2 cellular contexts compared by ENCODE assay signal in genomic region chr4:10016169-10016568, GRCh38.
TF ChIP-seq lines count a peak whose summit lies in the region.

No MANE protein-coding gene starts in this region.

TF ChIP-seq in HepG2, 621 proteins besides CTCF, POLR2A, EP300 and RAD21:
- no peak for TF ChIP-seq ZFP90 (CRISPR knock-in tag; IDR thresholded peaks at IDR 0.05; ENCODE audit: borderline replicate concordance)
- no peak for TF ChIP-seq ZNF256 (CRISPR knock-in tag; conservative IDR thresholded peaks at IDR 0.05)
- 0 out of 2 replicates have a peak, but pooled peaks have one; percentile 34 for TF ChIP-seq RBFOX2 (IDR thresholded peaks at IDR 0.05; ENCODE audit: low read depth, low read length)
- TF ChIP-seq ZNF749 (CRISPR knock-in tag; IDR thresholded peaks at IDR 0.05; ENCODE audit: borderline replicate concordance) = no peak
- TF ChIP-seq, protein P1, sequence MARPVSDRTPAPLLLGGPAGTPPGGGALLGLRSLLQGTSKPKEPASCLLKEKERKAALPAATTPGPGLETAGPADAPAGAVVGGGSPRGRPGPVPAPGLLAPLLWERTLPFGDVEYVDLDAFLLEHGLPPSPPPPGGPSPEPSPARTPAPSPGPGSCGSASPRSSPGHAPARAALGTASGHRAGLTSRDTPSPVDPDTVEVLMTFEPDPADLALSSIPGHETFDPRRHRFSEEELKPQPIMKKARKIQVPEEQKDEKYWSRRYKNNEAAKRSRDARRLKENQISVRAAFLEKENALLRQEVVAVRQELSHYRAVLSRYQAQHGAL (CRISPR knock-in tag; IDR thresholded peaks at IDR 0.05; ENCODE audit: not compliant biosample characterization) = no peak
- peak; percentile 83 for TF ChIP-seq ZMYM3 (CRISPR knock-in tag; IDR thresholded peaks at IDR 0.05)
- TF ChIP-seq KDM1A (CRISPR knock-in tag; IDR thresholded peaks at IDR 0.05) = 0 out of 2 replicates have a peak, but pooled peaks have one; percentile 38
- no peak for TF ChIP-seq SP1 (IDR thresholded peaks at IDR 0.05)
- TF ChIP-seq SP1 (CRISPR knock-in tag; IDR thresholded peaks at IDR 0.05) = no peak
- TF ChIP-seq IRF1 (CRISPR knock-in tag; IDR thresholded peaks at IDR 0.05; ENCODE audit: low read depth) = no peak
- TF ChIP-seq ZNF780A (CRISPR knock-in tag; IDR thresholded peaks at IDR 0.05) = no peak
- TF ChIP-seq, protein P2, sequence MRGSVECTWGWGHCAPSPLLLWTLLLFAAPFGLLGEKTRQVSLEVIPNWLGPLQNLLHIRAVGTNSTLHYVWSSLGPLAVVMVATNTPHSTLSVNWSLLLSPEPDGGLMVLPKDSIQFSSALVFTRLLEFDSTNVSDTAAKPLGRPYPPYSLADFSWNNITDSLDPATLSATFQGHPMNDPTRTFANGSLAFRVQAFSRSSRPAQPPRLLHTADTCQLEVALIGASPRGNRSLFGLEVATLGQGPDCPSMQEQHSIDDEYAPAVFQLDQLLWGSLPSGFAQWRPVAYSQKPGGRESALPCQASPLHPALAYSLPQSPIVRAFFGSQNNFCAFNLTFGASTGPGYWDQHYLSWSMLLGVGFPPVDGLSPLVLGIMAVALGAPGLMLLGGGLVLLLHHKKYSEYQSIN (CRISPR knock-in tag; IDR thresholded peaks at IDR 0.05; ENCODE audit: borderline replicate concordance) = no peak
- TF ChIP-seq ZNF629 (CRISPR knock-in tag; conservative IDR thresholded peaks at IDR 0.05) = peak; percentile 95
- TF ChIP-seq, protein P3, sequence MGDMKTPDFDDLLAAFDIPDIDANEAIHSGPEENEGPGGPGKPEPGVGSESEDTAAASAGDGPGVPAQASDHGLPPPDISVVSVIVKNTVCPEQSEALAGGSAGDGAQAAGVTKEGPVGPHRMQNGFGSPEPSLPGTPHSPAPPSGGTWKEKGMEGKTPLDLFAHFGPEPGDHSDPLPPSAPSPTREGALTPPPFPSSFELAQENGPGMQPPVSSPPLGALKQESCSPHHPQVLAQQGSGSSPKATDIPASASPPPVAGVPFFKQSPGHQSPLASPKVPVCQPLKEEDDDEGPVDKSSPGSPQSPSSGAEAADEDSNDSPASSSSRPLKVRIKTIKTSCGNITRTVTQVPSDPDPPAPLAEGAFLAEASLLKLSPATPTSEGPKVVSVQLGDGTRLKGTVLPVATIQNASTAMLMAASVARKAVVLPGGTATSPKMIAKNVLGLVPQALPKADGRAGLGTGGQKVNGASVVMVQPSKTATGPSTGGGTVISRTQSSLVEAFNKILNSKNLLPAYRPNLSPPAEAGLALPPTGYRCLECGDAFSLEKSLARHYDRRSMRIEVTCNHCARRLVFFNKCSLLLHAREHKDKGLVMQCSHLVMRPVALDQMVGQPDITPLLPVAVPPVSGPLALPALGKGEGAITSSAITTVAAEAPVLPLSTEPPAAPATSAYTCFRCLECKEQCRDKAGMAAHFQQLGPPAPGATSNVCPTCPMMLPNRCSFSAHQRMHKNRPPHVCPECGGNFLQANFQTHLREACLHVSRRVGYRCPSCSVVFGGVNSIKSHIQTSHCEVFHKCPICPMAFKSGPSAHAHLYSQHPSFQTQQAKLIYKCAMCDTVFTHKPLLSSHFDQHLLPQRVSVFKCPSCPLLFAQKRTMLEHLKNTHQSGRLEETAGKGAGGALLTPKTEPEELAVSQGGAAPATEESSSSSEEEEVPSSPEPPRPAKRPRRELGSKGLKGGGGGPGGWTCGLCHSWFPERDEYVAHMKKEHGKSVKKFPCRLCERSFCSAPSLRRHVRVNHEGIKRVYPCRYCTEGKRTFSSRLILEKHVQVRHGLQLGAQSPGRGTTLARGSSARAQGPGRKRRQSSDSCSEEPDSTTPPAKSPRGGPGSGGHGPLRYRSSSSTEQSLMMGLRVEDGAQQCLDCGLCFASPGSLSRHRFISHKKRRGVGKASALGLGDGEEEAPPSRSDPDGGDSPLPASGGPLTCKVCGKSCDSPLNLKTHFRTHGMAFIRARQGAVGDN (CRISPR knock-in tag; IDR thresholded peaks at IDR 0.05) = 0 out of 2 replicates have a peak, but pooled peaks have one; percentile 1

TF ChIP-seq in K562, 482 proteins besides CTCF, POLR2A, EP300 and RAD21:
- TF ChIP-seq RBM15 (IDR thresholded peaks at IDR 0.05; ENCODE audit: insufficient read depth, low read length) (no peak), MAFG (tag; conservative IDR thresholded peaks at IDR 0.05) (no peak), KAT2B (IDR thresholded peaks at IDR 0.05; ENCODE audit: low read depth, low read length) (no peak), ZFP91 (CRISPR knock-in tag; IDR thresholded peaks at IDR 0.05) (no peak), CHAMP1 (IDR thresholded peaks at IDR 0.05) (no peak), SMAD4 (CRISPR knock-in tag; conservative IDR thresholded peaks at IDR 0.05) (no peak), KDM1A (IDR thresholded peaks at IDR 0.05) (peak in 1 of 2 experiments; percentile 40; a peak in 1 of 4 replicates), ZNF644 (tag; IDR thresholded peaks at IDR 0.05; ENCODE audit: low read depth) (no peak), JUNB (CRISPR knock-in tag; conservative IDR thresholded peaks at IDR 0.05) (no peak), EZH2 (IDR thresholded peaks at IDR 0.05; ENCODE audit: borderline replicate concordance, low read depth, low read length) (no peak), RBM34 (IDR thresholded peaks at IDR 0.05; ENCODE audit: borderline replicate concordance, insufficient read depth, low read length) (no peak), RBM25 (IDR thresholded peaks at IDR 0.05; ENCODE audit: low read depth, low read length, severe bottlenecking) (peak; percentile 86), ZNF3 (CRISPR knock-in tag; IDR thresholded peaks at IDR 0.05) (no peak), JUND (IDR thresholded peaks at IDR 0.05; ENCODE audit: borderline replicate concordance, low read depth, low read length) (no peak), JUND (tag; IDR thresholded peaks at IDR 0.05; ENCODE audit: borderline replicate concordance, low read depth, low read length) (no peak)
- TF ChIP-seq, protein P4, sequence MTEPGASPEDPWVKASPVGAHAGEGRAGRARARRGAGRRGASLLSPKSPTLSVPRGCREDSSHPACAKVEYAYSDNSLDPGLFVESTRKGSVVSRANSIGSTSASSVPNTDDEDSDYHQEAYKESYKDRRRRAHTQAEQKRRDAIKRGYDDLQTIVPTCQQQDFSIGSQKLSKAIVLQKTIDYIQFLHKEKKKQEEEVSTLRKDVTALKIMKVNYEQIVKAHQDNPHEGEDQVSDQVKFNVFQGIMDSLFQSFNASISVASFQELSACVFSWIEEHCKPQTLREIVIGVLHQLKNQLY (CRISPR knock-in tag; conservative IDR thresholded peaks at IDR 0.05) = no peak
- TF ChIP-seq, protein P5, sequence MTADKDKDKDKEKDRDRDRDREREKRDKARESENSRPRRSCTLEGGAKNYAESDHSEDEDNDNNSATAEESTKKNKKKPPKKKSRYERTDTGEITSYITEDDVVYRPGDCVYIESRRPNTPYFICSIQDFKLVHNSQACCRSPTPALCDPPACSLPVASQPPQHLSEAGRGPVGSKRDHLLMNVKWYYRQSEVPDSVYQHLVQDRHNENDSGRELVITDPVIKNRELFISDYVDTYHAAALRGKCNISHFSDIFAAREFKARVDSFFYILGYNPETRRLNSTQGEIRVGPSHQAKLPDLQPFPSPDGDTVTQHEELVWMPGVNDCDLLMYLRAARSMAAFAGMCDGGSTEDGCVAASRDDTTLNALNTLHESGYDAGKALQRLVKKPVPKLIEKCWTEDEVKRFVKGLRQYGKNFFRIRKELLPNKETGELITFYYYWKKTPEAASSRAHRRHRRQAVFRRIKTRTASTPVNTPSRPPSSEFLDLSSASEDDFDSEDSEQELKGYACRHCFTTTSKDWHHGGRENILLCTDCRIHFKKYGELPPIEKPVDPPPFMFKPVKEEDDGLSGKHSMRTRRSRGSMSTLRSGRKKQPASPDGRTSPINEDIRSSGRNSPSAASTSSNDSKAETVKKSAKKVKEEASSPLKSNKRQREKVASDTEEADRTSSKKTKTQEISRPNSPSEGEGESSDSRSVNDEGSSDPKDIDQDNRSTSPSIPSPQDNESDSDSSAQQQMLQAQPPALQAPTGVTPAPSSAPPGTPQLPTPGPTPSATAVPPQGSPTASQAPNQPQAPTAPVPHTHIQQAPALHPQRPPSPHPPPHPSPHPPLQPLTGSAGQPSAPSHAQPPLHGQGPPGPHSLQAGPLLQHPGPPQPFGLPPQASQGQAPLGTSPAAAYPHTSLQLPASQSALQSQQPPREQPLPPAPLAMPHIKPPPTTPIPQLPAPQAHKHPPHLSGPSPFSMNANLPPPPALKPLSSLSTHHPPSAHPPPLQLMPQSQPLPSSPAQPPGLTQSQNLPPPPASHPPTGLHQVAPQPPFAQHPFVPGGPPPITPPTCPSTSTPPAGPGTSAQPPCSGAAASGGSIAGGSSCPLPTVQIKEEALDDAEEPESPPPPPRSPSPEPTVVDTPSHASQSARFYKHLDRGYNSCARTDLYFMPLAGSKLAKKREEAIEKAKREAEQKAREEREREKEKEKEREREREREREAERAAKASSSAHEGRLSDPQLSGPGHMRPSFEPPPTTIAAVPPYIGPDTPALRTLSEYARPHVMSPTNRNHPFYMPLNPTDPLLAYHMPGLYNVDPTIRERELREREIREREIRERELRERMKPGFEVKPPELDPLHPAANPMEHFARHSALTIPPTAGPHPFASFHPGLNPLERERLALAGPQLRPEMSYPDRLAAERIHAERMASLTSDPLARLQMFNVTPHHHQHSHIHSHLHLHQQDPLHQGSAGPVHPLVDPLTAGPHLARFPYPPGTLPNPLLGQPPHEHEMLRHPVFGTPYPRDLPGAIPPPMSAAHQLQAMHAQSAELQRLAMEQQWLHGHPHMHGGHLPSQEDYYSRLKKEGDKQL (CRISPR knock-in tag; IDR thresholded peaks at IDR 0.05; ENCODE audit: borderline replicate concordance) = no peak
- TF ChIP-seq, protein P6, sequence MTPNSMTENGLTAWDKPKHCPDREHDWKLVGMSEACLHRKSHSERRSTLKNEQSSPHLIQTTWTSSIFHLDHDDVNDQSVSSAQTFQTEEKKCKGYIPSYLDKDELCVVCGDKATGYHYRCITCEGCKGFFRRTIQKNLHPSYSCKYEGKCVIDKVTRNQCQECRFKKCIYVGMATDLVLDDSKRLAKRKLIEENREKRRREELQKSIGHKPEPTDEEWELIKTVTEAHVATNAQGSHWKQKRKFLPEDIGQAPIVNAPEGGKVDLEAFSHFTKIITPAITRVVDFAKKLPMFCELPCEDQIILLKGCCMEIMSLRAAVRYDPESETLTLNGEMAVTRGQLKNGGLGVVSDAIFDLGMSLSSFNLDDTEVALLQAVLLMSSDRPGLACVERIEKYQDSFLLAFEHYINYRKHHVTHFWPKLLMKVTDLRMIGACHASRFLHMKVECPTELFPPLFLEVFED (CRISPR knock-in tag; conservative IDR thresholded peaks at IDR 0.05) = no peak
